ENCODE assay signal across 1 cellular context in genomic region chr11:45877845-45878244, GRCh38.
TF ChIP-seq lines count a peak whose summit lies in the region.

No MANE protein-coding gene starts in this region.

TF ChIP-seq in K562, 482 proteins besides CTCF, POLR2A, EP300 and RAD21:
- no peak for TF ChIP-seq FOXK1 (CRISPR knock-in tag; IDR thresholded peaks at IDR 0.05; ENCODE audit: borderline replicate concordance)
- TF ChIP-seq ZNF511 (CRISPR knock-in tag; IDR thresholded peaks at IDR 0.05), result no peak
- no peak for TF ChIP-seq MNT (conservative IDR thresholded peaks at IDR 0.05)
- no peak for TF ChIP-seq SMARCC2 (IDR thresholded peaks at IDR 0.05; ENCODE audit: low read depth)
- TF ChIP-seq STAT6 (CRISPR knock-in tag; IDR thresholded peaks at IDR 0.05), result no peak
- TF ChIP-seq BRD4 (IDR thresholded peaks at IDR 0.05), result no peak
- TF ChIP-seq HCFC1 (IDR thresholded peaks at IDR 0.05; ENCODE audit: low read depth, low read length), result no peak
- peak; percentile 23; the same call in 1 of the 2 replicates for TF ChIP-seq ARID1B (IDR thresholded peaks at IDR 0.05)
- TF ChIP-seq HDAC2 (IDR thresholded peaks at IDR 0.05), result no peak
- peak; percentile 66 for TF ChIP-seq CBFA2T3 (IDR thresholded peaks at IDR 0.05)
- no peak for TF ChIP-seq RUNX1 (IDR thresholded peaks at IDR 0.05; ENCODE audit: low read depth)
- TF ChIP-seq, protein P1, sequence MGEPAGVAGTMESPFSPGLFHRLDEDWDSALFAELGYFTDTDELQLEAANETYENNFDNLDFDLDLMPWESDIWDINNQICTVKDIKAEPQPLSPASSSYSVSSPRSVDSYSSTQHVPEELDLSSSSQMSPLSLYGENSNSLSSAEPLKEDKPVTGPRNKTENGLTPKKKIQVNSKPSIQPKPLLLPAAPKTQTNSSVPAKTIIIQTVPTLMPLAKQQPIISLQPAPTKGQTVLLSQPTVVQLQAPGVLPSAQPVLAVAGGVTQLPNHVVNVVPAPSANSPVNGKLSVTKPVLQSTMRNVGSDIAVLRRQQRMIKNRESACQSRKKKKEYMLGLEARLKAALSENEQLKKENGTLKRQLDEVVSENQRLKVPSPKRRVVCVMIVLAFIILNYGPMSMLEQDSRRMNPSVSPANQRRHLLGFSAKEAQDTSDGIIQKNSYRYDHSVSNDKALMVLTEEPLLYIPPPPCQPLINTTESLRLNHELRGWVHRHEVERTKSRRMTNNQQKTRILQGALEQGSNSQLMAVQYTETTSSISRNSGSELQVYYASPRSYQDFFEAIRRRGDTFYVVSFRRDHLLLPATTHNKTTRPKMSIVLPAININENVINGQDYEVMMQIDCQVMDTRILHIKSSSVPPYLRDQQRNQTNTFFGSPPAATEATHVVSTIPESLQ (CRISPR knock-in tag; IDR thresholded peaks at IDR 0.05), result no peak
- peak; percentile 27; the same call in 1 of the 2 replicates for TF ChIP-seq TEAD4 (IDR thresholded peaks at IDR 0.05; ENCODE audit: low read length)
- no peak for TF ChIP-seq TEAD4 (CRISPR knock-in tag; IDR thresholded peaks at IDR 0.05; ENCODE audit: borderline replicate concordance)
- TF ChIP-seq TCFL5 (CRISPR knock-in tag; conservative IDR thresholded peaks at IDR 0.05), result no peak
- no peak for TF ChIP-seq KDM1A (IDR thresholded peaks at IDR 0.05)
- no peak for TF ChIP-seq NR2F6 (CRISPR knock-in tag; IDR thresholded peaks at IDR 0.05)
- peak; percentile 39; the same call in 1 of the 2 replicates for TF ChIP-seq NCOR1 (IDR thresholded peaks at IDR 0.05)
- no peak for TF ChIP-seq RB1 (IDR thresholded peaks at IDR 0.05; ENCODE audit: low read depth)
- peak; percentile 58; the same call in 1 of the 2 replicates for TF ChIP-seq TCF3 (CRISPR knock-in tag; IDR thresholded peaks at IDR 0.05)
- no peak for TF ChIP-seq IRF9 (tag; IDR thresholded peaks at IDR 0.05)
- no peak for TF ChIP-seq NFE2L1 (tag; IDR thresholded peaks at IDR 0.05; ENCODE audit: borderline replicate concordance, low read depth)
- TF ChIP-seq ZNF41 (CRISPR knock-in tag; conservative IDR thresholded peaks at IDR 0.05), result no peak
- no peak for TF ChIP-seq SRSF1 (IDR thresholded peaks at IDR 0.05; ENCODE audit: low read depth, low read length)
- no peak for TF ChIP-seq ZNF583 (CRISPR knock-in tag; IDR thresholded peaks at IDR 0.05)
- TF ChIP-seq EP400 (IDR thresholded peaks at IDR 0.05), result no peak
- no peak for TF ChIP-seq PHB (CRISPR knock-in tag; IDR thresholded peaks at IDR 0.05)
- TF ChIP-seq TRIM24 (IDR thresholded peaks at IDR 0.05), result no peak
- TF ChIP-seq, protein P2, sequence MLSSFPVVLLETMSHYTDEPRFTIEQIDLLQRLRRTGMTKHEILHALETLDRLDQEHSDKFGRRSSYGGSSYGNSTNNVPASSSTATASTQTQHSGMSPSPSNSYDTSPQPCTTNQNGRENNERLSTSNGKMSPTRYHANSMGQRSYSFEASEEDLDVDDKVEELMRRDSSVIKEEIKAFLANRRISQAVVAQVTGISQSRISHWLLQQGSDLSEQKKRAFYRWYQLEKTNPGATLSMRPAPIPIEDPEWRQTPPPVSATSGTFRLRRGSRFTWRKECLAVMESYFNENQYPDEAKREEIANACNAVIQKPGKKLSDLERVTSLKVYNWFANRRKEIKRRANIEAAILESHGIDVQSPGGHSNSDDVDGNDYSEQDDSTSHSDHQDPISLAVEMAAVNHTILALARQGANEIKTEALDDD (IDR thresholded peaks at IDR 0.05), result peak; percentile 88
- TF ChIP-seq HMG20B (CRISPR knock-in tag; IDR thresholded peaks at IDR 0.05), result no peak
- no peak for TF ChIP-seq XRCC3 (IDR thresholded peaks at IDR 0.05)
- TF ChIP-seq TAL1 (IDR thresholded peaks at IDR 0.05), result peak; percentile 11; the same call in 1 of the 2 replicates
- no peak for TF ChIP-seq RBM14 (IDR thresholded peaks at IDR 0.05; ENCODE audit: borderline replicate concordance, insufficient read depth, low read depth, low read length)
- no peak for TF ChIP-seq SUPT5H (IDR thresholded peaks at IDR 0.05)
- TF ChIP-seq ZNF407 (IDR thresholded peaks at IDR 0.05; ENCODE audit: low read depth), result no peak
- no peak for TF ChIP-seq SIX5 (IDR thresholded peaks at IDR 0.05; ENCODE audit: borderline replicate concordance in 1 of 2, insufficient read depth in 1 of 2, low read depth in 1 of 2, low read length in 2 of 2)
- TF ChIP-seq DMBX1 (CRISPR knock-in tag; IDR thresholded peaks at IDR 0.05; ENCODE audit: borderline replicate concordance), result no peak
- TF ChIP-seq U2AF1 (optimal IDR thresholded peaks at IDR 0.05; ENCODE audit: low read depth, low read length), result no peak
- TF ChIP-seq CBFA2T2 (conservative IDR thresholded peaks at IDR 0.05), result peak; percentile 38
- no peak for TF ChIP-seq XRCC4 (IDR thresholded peaks at IDR 0.05; ENCODE audit: extremely low read depth, insufficient read depth, insufficient read length)
